ENCODE assay signal across 8 cellular contexts in genomic region chr16:3283525-3284447, GRCh38. TPM values are rescaled to one million over a fixed set of nuclear protein-coding genes. Genes with fewer than 3 reads are reported as not detected.
DNase-seq lines count a peak whose midpoint lies in the region; ATAC-seq and TF ChIP-seq lines count a peak whose summit lies in the region.

No MANE protein-coding gene starts in this region.

- H3K36me3 ChIP-seq in ES-I3 (ENCODE audit: insufficient read depth, low read length) (peaks cover 18% of the 10 kb centered on the region; the same call in 1 of the 2 replicates), Karpas-422 (ENCODE audit: insufficient read depth, low read length) (peaks cover 43% of the 10 kb centered on the region)

- no peaks in the 10 kb centered on the region for H4K20me1 ChIP-seq in Karpas-422 (ENCODE audit: insufficient read depth, low read depth, low read length)

- peak overlapping the region; percentile 88; the same call in 1 of the 2 replicates for H3K27ac ChIP-seq in Karpas-422 (ENCODE audit: low read length)

- H3K27me3 ChIP-seq in Karpas-422 (ENCODE audit: low read length): no peaks in the 10 kb centered on the region

- H3K9ac ChIP-seq in ES-I3 (ENCODE audit: low read depth, low read length): peak overlapping the region; percentile 89
- peak overlapping the region; percentile 99 for H3K9ac ChIP-seq in Karpas-422 (ENCODE audit: low read length)

- H2AFZ ChIP-seq in Karpas-422 (ENCODE audit: low read length): no peak overlapping the region

- TF ChIP-seq CTCF in natural killer cell (IDR thresholded peaks at IDR 0.05): no peak

- peaks cover 50% of the 10 kb centered on the region for H3K79me2 ChIP-seq in Karpas-422 (ENCODE audit: low read length)

- H3K36me3 Mint-ChIP-seq in natural killer cell: peaks cover 12% of the 10 kb centered on the region

- peak overlapping the region; percentile 92 to 95 for H3K27ac Mint-ChIP-seq in natural killer cell

- in situ Hi-C loops in G401 (cut with HindIII; ENCODE audit: low sequenced_read_pairs): no loop called here

- peak overlapping the region; percentile 77 for H3K4me3 ChIP-seq in Karpas-422 (ENCODE audit: low read length)

- DNase-seq in Karpas-422 (no peak), dermis blood vessel endothelial cell (peak; percentile 7), natural killer cell (no peak), cerebellar cortex (ENCODE audit: low spot score) (no peak), G401 (ENCODE audit: low spot score) (no peak)
- no peak for DNase-seq in activated CD8-positive, alpha-beta memory T cell treated with anti-CD3 and anti-CD28 coated beads, Interleukin-2, amount 50 U/mL, for 4 hours

- no peaks in the 10 kb centered on the region for H3K9me2 ChIP-seq in Karpas-422 (replicated peaks; ENCODE audit: insufficient read depth, low read length)

- no peak for ATAC-seq in natural killer cell
- ATAC-seq in GM21390 (IDR thresholded peaks at IDR 0.05; ENCODE audit: unreplicated experiment): no peak

- H3K4me2 ChIP-seq in Karpas-422 (ENCODE audit: low read depth, low read length, poor library complexity, severe bottlenecking): peak overlapping the region; percentile 87

- peak overlapping the region; percentile 98 for H3K4me3 Mint-ChIP-seq in natural killer cell

- peaks cover 25% of the 10 kb centered on the region for H3K9me3 ChIP-seq in ES-I3 (ENCODE audit: control insufficient read depth, insufficient read depth, low read length)
- H3K9me3 ChIP-seq in Karpas-422 (ENCODE audit: low read length): peaks cover 18% of the 10 kb centered on the region

- no peaks in the 10 kb centered on the region for H3K9me3 Mint-ChIP-seq in natural killer cell

- no peaks in the 10 kb centered on the region for H3K27me3 Mint-ChIP-seq in natural killer cell (ENCODE audit: low read depth in 2 of 2)

- H3K4me1 ChIP-seq in ES-I3 (ENCODE audit: insufficient read depth, low read length): peaks cover 2% of the 10 kb centered on the region; the same call in 1 of the 2 replicates
- peaks cover 23% of the 10 kb centered on the region for H3K4me1 ChIP-seq in Karpas-422 (ENCODE audit: low read length)

- H3K4me1 Mint-ChIP-seq in natural killer cell: peaks cover 25 to 32% of the 10 kb centered on the region in 2 donors

- intact Hi-C loops in natural killer cell (cut with micrococcal nuclease): loop anchor here (1.0 kb wide), 5 partner anchors 19 to 174 kb away; partner anchors contain the start of genes TIGD7, ZNF174, ZNF200 and ZNF75A

RNA-seq across cellular contexts. Expression of gene ZNF263, which starts 0.5 kb away (rescaled TPM):
- total RNA-seq in Karpas-422 (2014; rRNA removed; shearing (Covaris generic); ENCODE audit: low replicate concordance): 26.6 and 45.7 TPM in 2 replicates
- 57.5 and 59.4 TPM in 2 replicates for total RNA-seq in dermis blood vessel endothelial cell
- 10 to 100 TPM; 25.7 to 38.8 (median 28.1) TPM for total RNA-seq in natural killer cell
- total RNA-seq in G401 (2014; rRNA removed; shearing (Covaris generic)): 87.5 and 117 TPM in 2 replicates

RNA-seq across cellular contexts. Expression of gene TIGD7, which starts 21.4 kb away (rescaled TPM):
- total RNA-seq in Karpas-422 (2014; rRNA removed; shearing (Covaris generic); ENCODE audit: low replicate concordance): 2.8 and 4.1 TPM in 2 replicates
- total RNA-seq in dermis blood vessel endothelial cell (2.4 and 3.4 TPM in 2 replicates), natural killer cell (1 to 10 TPM; 3.7 to 9.1 (median 3.7) TPM)
- total RNA-seq in G401 (2014; rRNA removed; shearing (Covaris generic)): 6.5 and 11.8 TPM in 2 replicates

RNA-seq across cellular contexts. Expression of gene ZNF75A, which starts 21.5 kb away (rescaled TPM):
- total RNA-seq in Karpas-422 (2014; rRNA removed; shearing (Covaris generic); ENCODE audit: low replicate concordance): 22.0 and 26.1 TPM in 2 replicates
- total RNA-seq in dermis blood vessel endothelial cell (19.6 and 23.5 TPM in 2 replicates), natural killer cell (10 to 100 TPM; 30.6 to 44.6 (median 39.0) TPM)
- 23.0 and 25.4 TPM in 2 replicates for total RNA-seq in G401 (2014; rRNA removed; shearing (Covaris generic))

RNA-seq across cellular contexts. Expression of gene MEFV, which starts 27.4 kb away (rescaled TPM):
- not detected in 2 replicates for total RNA-seq in Karpas-422 (2014; rRNA removed; shearing (Covaris generic); ENCODE audit: low replicate concordance)
- total RNA-seq in dermis blood vessel endothelial cell: under 0.01 and 0.05 TPM in 2 replicates
- 1 to 10 TPM; 2.4 to 6.2 (median 5.4) TPM for total RNA-seq in natural killer cell
- not detected in 2 replicates for total RNA-seq in G401 (2014; rRNA removed; shearing (Covaris generic))

RNA-seq across cellular contexts. Expression of gene ZNF200, which starts 48.8 kb away (rescaled TPM):
- total RNA-seq in Karpas-422 (2014; rRNA removed; shearing (Covaris generic); ENCODE audit: low replicate concordance): 8.5 and 12.1 TPM in 2 replicates
- total RNA-seq in dermis blood vessel endothelial cell: 11.2 and 11.6 TPM in 2 replicates
- total RNA-seq in natural killer cell: 10 to 100 TPM in 1 of 3 donors, 1 to 10 TPM in 2; 5.3 to 10.9 (median 5.6) TPM
- total RNA-seq in G401 (2014; rRNA removed; shearing (Covaris generic)): 9.8 and 10.1 TPM in 2 replicates
